18 cellular contexts compared by ENCODE assay signal in the genomic region with DNA sequence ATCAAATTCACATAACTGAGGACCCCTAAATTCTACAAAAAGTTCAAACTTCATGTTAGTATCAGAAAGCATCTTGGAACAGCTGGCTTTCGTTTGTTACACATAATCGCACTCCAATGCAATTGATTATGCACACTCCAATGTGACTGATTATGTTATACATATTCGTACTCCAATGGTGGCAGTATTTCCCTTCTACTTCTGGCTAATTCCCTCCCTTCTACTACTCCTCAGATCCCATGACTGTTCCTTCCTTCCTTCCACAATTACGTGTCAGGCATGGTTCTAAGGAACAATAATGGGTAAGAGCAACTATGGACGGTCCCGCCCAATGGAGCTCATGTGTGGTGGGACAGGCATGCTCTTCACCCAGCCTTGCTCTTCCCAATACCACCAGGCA.
A peak's percentile ranks its signal among the peaks of the same experiment; 100 is the strongest.
DNase-seq lines count a peak whose midpoint lies in the region; ATAC-seq lines count a peak whose summit lies in the region.
"Had no signal": no experiment of that assay in that cellular context is flagged by ENCODE, and none has a peak within 500 bp of the region (broad histone marks: within the 10 kb centered on the region; RNA-seq: fewer than 3 reads in every experiment).

No MANE protein-coding gene starts in this region.

- intact Hi-C loops in Right ventricle myocardium superior (cut with DNase I) = no loop called here

- DNase-seq in COLO829 (ENCODE audit: low spot score) (peak; percentile 13), HT1080 (ENCODE audit: low read depth) (peak; percentile 11), RPMI7951 (ENCODE audit: low read depth) (peak; percentile 66), midbrain (lab: John Stamatoyannopoulos, UW) (peak; percentile 41), 8988T (no peak), Right ventricle myocardium superior (no peak)
- DNase-seq: Calu3; CD4-positive, alpha-beta T cell; DMS79; NCI-H1048; NCI-H1436 treated with DMSO at 0.1 percent for 48 hours; NCI-H2029 treated with DMSO at 0.1 percent for 48 hours; NCI-H345; NCI-H526; T-helper 1 cell had no signal

- ATAC-seq in GM18870 (IDR thresholded peaks at IDR 0.05; ENCODE audit: unreplicated experiment) (no peak), Right ventricle myocardium superior (ENCODE audit: poor library complexity) (no peak)
- ATAC-seq: Right ventricle myocardium inferior, SK-N-SH treated with all-trans-retinoic acid at 6 μM for 48 hours had no signal

Comparison
In these comparisons a context has a peak if more than half of its experiments do, and no peak if none do; other contexts are left out.
1. DNase-seq: peak in COLO829 (single experiment), HT1080 (single experiment), RPMI7951 (single experiment) and midbrain (single experiment); none in 8988T (single experiment) and Right ventricle myocardium superior (single experiment).